ENCODE assay signal across 8 cellular contexts in the genomic region with DNA sequence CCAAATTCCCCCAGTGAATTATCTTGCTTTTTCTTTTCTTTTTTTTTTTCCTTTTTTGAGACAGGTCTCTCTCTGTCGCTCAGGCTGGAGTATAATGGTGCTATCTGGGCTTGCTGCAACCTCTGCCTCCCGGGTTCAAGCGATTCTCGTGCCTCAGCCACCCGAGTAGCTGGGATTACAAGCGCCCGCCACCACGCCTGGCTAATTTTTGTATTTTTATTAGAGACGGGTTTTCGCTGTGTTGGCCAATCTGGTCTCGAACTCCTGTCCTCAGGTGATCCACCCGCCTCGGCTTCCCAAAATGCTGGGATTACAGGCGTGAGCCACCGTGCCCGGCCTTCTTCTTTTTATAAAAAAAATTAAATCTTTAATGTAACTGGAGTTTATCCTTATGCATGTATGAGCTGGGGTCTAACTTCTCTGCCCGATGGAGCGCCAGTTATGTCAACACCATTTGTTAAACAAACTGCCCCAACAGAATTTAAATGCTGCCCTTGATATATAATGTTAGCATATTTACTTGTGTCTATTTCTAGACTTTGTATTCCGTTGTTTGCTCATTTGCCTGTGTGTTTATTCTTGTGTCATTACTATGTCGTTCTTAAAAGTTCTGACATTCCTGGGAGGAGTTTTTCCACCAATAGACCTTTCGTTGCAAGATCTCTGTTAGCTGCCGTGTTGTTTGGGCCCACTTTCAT.
DNase-seq lines count a peak whose midpoint lies in the region; ATAC-seq lines count a peak whose summit lies in the region.

No MANE protein-coding gene starts in this region.

- H3K36me3 ChIP-seq in HAP-1 (replicated peaks) (peaks cover 36% of the 10 kb centered on the region), iPS-18a (ENCODE audit: control insufficient read depth, low read depth, low read length) (peaks cover 19% of the 10 kb centered on the region), stomach smooth muscle (ENCODE audit: control insufficient read depth in 2 of 2, insufficient read depth in 2 of 2, low read length in 2 of 2) (no peaks in the 10 kb centered on the region)

- ATAC-seq in GM21576 (IDR thresholded peaks at IDR 0.05; ENCODE audit: unreplicated experiment): no peak

- H3K4me3 ChIP-seq in HAP-1 (peak overlapping the region; percentile 84), iPS-18a (ENCODE audit: low read length) (peak overlapping the region; percentile 84), stomach smooth muscle (ENCODE audit: low read length in 2 of 2) (peak overlapping the region; percentile 72 to 77)

- H3K27ac ChIP-seq in iPS-18a (ENCODE audit: low read length) (peak overlapping the region; percentile 49), stomach smooth muscle (ENCODE audit: low read length) (peak overlapping the region; percentile 53)

- H3K9me3 ChIP-seq in HAP-1 (no peaks in the 10 kb centered on the region), iPS-18a (ENCODE audit: control insufficient read depth, low read depth, low read length) (no peaks in the 10 kb centered on the region), stomach smooth muscle (ENCODE audit: control insufficient read depth in 2 of 2, low read length in 2 of 2) (no peaks in the 10 kb centered on the region)

- in situ Hi-C loops in HAP-1 (cut with MboI; ENCODE audit: low sequenced_read_pairs): no loop called here

- peak overlapping the region; percentile 91 for H3K9ac ChIP-seq in iPS-18a (ENCODE audit: low read length)
- peak overlapping the region; percentile 56 to 75 for H3K9ac ChIP-seq in stomach smooth muscle (ENCODE audit: low read length in 2 of 2)

- 0 out of 2 replicates have a peak, but pooled peaks cover 3% of the 10 kb centered on the region for H3K4me1 ChIP-seq in HAP-1
- H3K4me1 ChIP-seq in iPS-18a (ENCODE audit: control insufficient read depth, low read depth, low read length): peaks cover 3% of the 10 kb centered on the region
- H3K4me1 ChIP-seq in stomach smooth muscle (ENCODE audit: control insufficient read depth, insufficient read depth, low read length): peaks cover 13% of the 10 kb centered on the region

- H3K27me3 ChIP-seq in HAP-1 (ENCODE audit: low read depth): no peaks in the 10 kb centered on the region
- no peaks in the 10 kb centered on the region for H3K27me3 ChIP-seq in iPS-18a (ENCODE audit: control insufficient read depth, insufficient read depth, low read length)
- H3K27me3 ChIP-seq in stomach smooth muscle (ENCODE audit: control insufficient read depth in 1 of 2, insufficient read depth in 2 of 2, low read length in 2 of 2): no peaks in the 10 kb centered on the region

- DNase-seq in AG08396 (ENCODE audit: low spot score) (peak; percentile 5), HAP-1 (ENCODE audit: low spot score in 2 of 2) (peak in 1 of 2 experiments; percentile 56), Kasumi-1 (lab: John Stamatoyannopoulos, UW) (no peak), DMS114 treated with DMSO at 0.1 percent for 48 hours (lab: John Stamatoyannopoulos, UW; ENCODE audit: unreplicated experiment) (no peak)
- peak; percentile 64 for DNase-seq in activated CD8-positive, alpha-beta memory T cell treated with anti-CD3 and anti-CD28 coated beads, Interleukin-2, amount 50 U/mL, for 48 hours

Comparison
In these comparisons a context has a peak if more than half of its experiments do, and no peak if none do; other contexts are left out.
1. DNase-seq: peak in AG08396 (single experiment) and activated CD8-positive, alpha-beta memory T cell treated with anti-CD3 and anti-CD28 coated beads, Interleukin-2, amount 50 U/mL, for 48 hours (single experiment); none in Kasumi-1 (0 of 2) and DMS114 treated with DMSO at 0.1 percent for 48 hours (single experiment).
2. Peak in every context shown above with its lines, with median percentiles within 50 percentile points of each other: H3K4me3 ChIP-seq.